In genomic region chr12:67519824-67520433, GRCh38 we compare ENCODE assay signal across 18 cellular contexts.
DNase-seq lines count a peak whose midpoint lies in the region; ATAC-seq, FAIRE-seq and TF ChIP-seq lines count a peak whose summit lies in the region.
"Had no signal": no experiment of that assay in that cellular context is flagged by ENCODE, and none has a peak within 500 bp of the region (broad histone marks: within the 10 kb centered on the region; RNA-seq: fewer than 3 reads in every experiment).

No MANE protein-coding gene starts in this region.

- H3K9me3 Mint-ChIP-seq in H9 = no peaks in the 10 kb centered on the region
- H3K9me3 Mint-ChIP-seq: activated CD4-positive, alpha-beta memory T cell treated with anti-CD3 and anti-CD28 coated beads for 36 hours; activated naive CD8-positive, alpha-beta T cell treated with anti-CD3 and anti-CD28 coated beads, Interleukin-2, amount 50 U/mL, for 24 hours; activated T-cell treated with anti-CD3 and anti-CD28 coated beads, Interleukin-2, amount 50 U/mL, for 72 hours; memory B cell; nephron had no signal

- H3K4me3 ChIP-seq in WERI-Rb-1 (ENCODE audit: low read depth, low read length) (no peak overlapping the region), keratinocyte (ENCODE audit: control insufficient read depth in 2 of 3, extremely low read depth in 1 of 3, insufficient read depth in 2 of 3, low read depth in 1 of 3, low read length in 3 of 3) (no peak overlapping the region)
- H3K4me3 ChIP-seq: cardiac muscle cell had no signal

- H2BK120ac ChIP-seq in H9 (ENCODE audit: low read depth, low read length, poor library complexity, severe bottlenecking) = no peak overlapping the region

- H3K79me1 ChIP-seq in H9 (ENCODE audit: insufficient read depth, low read depth, low read length, poor library complexity, severe bottlenecking) = no peaks in the 10 kb centered on the region

- H2BK15ac ChIP-seq in H9 (ENCODE audit: low read depth, low read length) = no peak overlapping the region

- no peak overlapping the region for H4K91ac ChIP-seq in H9 (ENCODE audit: insufficient read length, low read depth, low read length)

- H3K27me3 Mint-ChIP-seq in H9 (ENCODE audit: low read depth) = no peaks in the 10 kb centered on the region; the same call in 1 of the 2 replicates
- H3K27me3 Mint-ChIP-seq: activated CD4-positive, alpha-beta memory T cell treated with anti-CD3 and anti-CD28 coated beads for 36 hours; activated naive CD8-positive, alpha-beta T cell treated with anti-CD3 and anti-CD28 coated beads, Interleukin-2, amount 50 U/mL, for 24 hours; memory B cell had no signal

- H2AK5ac ChIP-seq in H9 (ENCODE audit: insufficient read length, low read length) = no peak overlapping the region

- DNase-seq in H9 = peak; percentile 89
- DNase-seq in NCI-H2029 treated with DMSO at 0.1 percent for 48 hours (lab: John Stamatoyannopoulos, UW) = peak; percentile 67
- peak; percentile 11 for DNase-seq in WERI-Rb-1
- no peak for DNase-seq in keratinocyte (ENCODE audit: low read depth, low spot score)
- DNase-seq in GM19238 (ENCODE audit: insufficient read length, low spot score) = no peak
- DNase-seq in NCI-H1436 (lab: John Stamatoyannopoulos, UW) = no peak
- DNase-seq in head of caudate nucleus = no peak
- DNase-seq: activated CD4-positive, alpha-beta memory T cell treated with anti-CD3 and anti-CD28 coated beads for 36 hours; activated naive CD8-positive, alpha-beta T cell treated with anti-CD3 and anti-CD28 coated beads, Interleukin-2, amount 50 U/mL, for 24 hours; activated T-cell treated with anti-CD3 and anti-CD28 coated beads, Interleukin-2, amount 50 U/mL, for 72 hours; effector memory CD4-positive, alpha-beta T cell; OCI-M1 had no signal

- H3K4me3 Mint-ChIP-seq in H9 = no peak overlapping the region; a peak in 1 of 5 replicates
- H3K4me3 Mint-ChIP-seq: activated CD4-positive, alpha-beta memory T cell treated with anti-CD3 and anti-CD28 coated beads for 36 hours; activated naive CD8-positive, alpha-beta T cell treated with anti-CD3 and anti-CD28 coated beads, Interleukin-2, amount 50 U/mL, for 24 hours; activated T-cell treated with anti-CD3 and anti-CD28 coated beads, Interleukin-2, amount 50 U/mL, for 72 hours; memory B cell; nephron had no signal

- no peaks in the 10 kb centered on the region for H3K36me3 Mint-ChIP-seq in H9 (ENCODE audit: insufficient read depth in 1 of 3, low read depth in 3 of 3)
- H3K36me3 Mint-ChIP-seq: activated CD4-positive, alpha-beta memory T cell treated with anti-CD3 and anti-CD28 coated beads for 36 hours; memory B cell had no signal

- no peak overlapping the region for H2AFZ ChIP-seq in H9 (ENCODE audit: low read length)
- H2AFZ ChIP-seq in keratinocyte (ENCODE audit: control insufficient read depth, low read length) = no peak overlapping the region

- intact Hi-C loops in head of caudate nucleus (cut with DNase I) = no loop called here

- no peak for TF ChIP-seq CTCF in H9 (conservative IDR thresholded peaks at IDR 0.05)
- no peak for TF ChIP-seq CTCF in WERI-Rb-1 (IDR thresholded peaks at IDR 0.05; ENCODE audit: low read depth, low read length)
- TF ChIP-seq CTCF in keratinocyte (optimal IDR thresholded peaks at IDR 0.05 in 1 of 3, IDR thresholded peaks at IDR 0.05 in 1 of 3, conservative IDR thresholded peaks at IDR 0.05 in 1 of 3; ENCODE audit: extremely low read depth in 1 of 3, insufficient read depth in 2 of 3, low read length in 3 of 3) = no peak

- H3K18ac ChIP-seq in H9 (ENCODE audit: insufficient read length, low read depth, low read length) = no peak overlapping the region

- no peak for FAIRE-seq in keratinocyte (lab: Jason Lieb, UNC)

- H3K79me2 ChIP-seq in H9 (ENCODE audit: insufficient read depth, low read length) (no peaks in the 10 kb centered on the region), keratinocyte (ENCODE audit: control insufficient read depth, insufficient read depth, low read length) (no peaks in the 10 kb centered on the region)

- H3K27me3 ChIP-seq in H9 (ENCODE audit: insufficient read depth, low read length) (no peaks in the 10 kb centered on the region), WERI-Rb-1 (ENCODE audit: insufficient read depth, low read depth, severe bottlenecking) (no peaks in the 10 kb centered on the region), keratinocyte (ENCODE audit: control insufficient read depth, extremely low read depth, insufficient read depth, low read length) (no peaks in the 10 kb centered on the region)
- H3K27me3 ChIP-seq: cardiac muscle cell had no signal

- no peak overlapping the region for H3K4ac ChIP-seq in H9 (ENCODE audit: low read depth, low read length)

- H2BK20ac ChIP-seq in H9 (ENCODE audit: low read depth, low read length, poor library complexity, severe bottlenecking) = no peak overlapping the region

- ATAC-seq in GM21447 (IDR thresholded peaks at IDR 0.05; ENCODE audit: unreplicated experiment) = no peak
- ATAC-seq: activated naive CD8-positive, alpha-beta T cell treated with anti-CD3 and anti-CD28 coated beads, Interleukin-2, amount 50 U/mL, for 24 hours; activated T-cell treated with anti-CD3 and anti-CD28 coated beads, Interleukin-2, amount 50 U/mL, for 72 hours; SK-N-SH treated with all-trans-retinoic acid at 6 μM for 48 hours had no signal

- H2BK12ac ChIP-seq in H9 (ENCODE audit: insufficient read length, low read depth, low read length) = no peak overlapping the region

- H3K9ac ChIP-seq in H9 (ENCODE audit: extremely low read depth, insufficient read length, low read length) (no peak overlapping the region), keratinocyte (ENCODE audit: control insufficient read depth, extremely low read depth, insufficient read depth, low read length) (no peak overlapping the region)

- no peak overlapping the region for H3K23ac ChIP-seq in H9 (ENCODE audit: insufficient read length, low read depth, low read length)

- H4K5ac ChIP-seq in H9 (ENCODE audit: insufficient read length, low read depth, low read length) = no peak overlapping the region

- H3K14ac ChIP-seq in H9 (ENCODE audit: insufficient read depth, low read length) = no peak overlapping the region

- H3K27ac ChIP-seq in H9 (ENCODE audit: insufficient read length, low read depth, low read length) (no peak overlapping the region), WERI-Rb-1 (no peak overlapping the region), keratinocyte (ENCODE audit: control insufficient read depth, insufficient read depth, low read length) (no peak overlapping the region)
- H3K27ac ChIP-seq: cardiac muscle cell had no signal

- H2BK5ac ChIP-seq in H9 (ENCODE audit: insufficient read length, low read length) = no peak overlapping the region

- no CpG with 5 or more reads among the region's 5 CpGs for WGBS in H9 (ENCODE audit: extremely low coverage, insufficient read length, low lambda C conversion rate)

- H3K9me3 ChIP-seq in H9 (ENCODE audit: control insufficient read depth, low read depth, low read length) (no peaks in the 10 kb centered on the region), WERI-Rb-1 (ENCODE audit: severe bottlenecking) (no peaks in the 10 kb centered on the region), keratinocyte (ENCODE audit: control insufficient read depth, low read depth, low read length) (no peaks in the 10 kb centered on the region)
- H3K9me3 ChIP-seq: Caco-2 had no signal

- H4K20me1 ChIP-seq in H9 (ENCODE audit: control insufficient read depth, insufficient read depth, insufficient read length) (no peaks in the 10 kb centered on the region), keratinocyte (ENCODE audit: control insufficient read depth, extremely low read depth, insufficient read depth, low read length) (no peaks in the 10 kb centered on the region)

- dilution Hi-C loops in keratinocyte (cut with MboI; ENCODE audit: extremely low pct_ligation_motif_present, low sequenced_read_pairs) = no loop called here

- no peak overlapping the region for H3T11ph ChIP-seq in H9 (ENCODE audit: low read length)

- peaks cover 50 to 66% of the 10 kb centered on the region in 2 experiments for H3K4me1 Mint-ChIP-seq in H9

- no peak overlapping the region for H3K56ac ChIP-seq in H9 (ENCODE audit: insufficient read length, low read depth, low read length)

- H3K4me2 ChIP-seq in H9 (ENCODE audit: insufficient read depth, insufficient read length, low read length) (peak overlapping the region; percentile 5), keratinocyte (ENCODE audit: control insufficient read depth, extremely low read depth, insufficient read depth, low read depth, low read length) (peak overlapping the region; percentile 11)

- no peaks in the 10 kb centered on the region for H3K36me3 ChIP-seq in WERI-Rb-1
- no peaks in the 10 kb centered on the region for H3K36me3 ChIP-seq in keratinocyte (ENCODE audit: control insufficient read depth in 2 of 2, extremely low read depth in 1 of 2, insufficient read depth in 2 of 2, low read length in 2 of 2)
- H3K36me3 ChIP-seq: cardiac muscle cell had no signal

- H3K23me2 ChIP-seq in H9 (ENCODE audit: insufficient read length, low read depth, low read length, poor library complexity, severe bottlenecking) = no peaks in the 10 kb centered on the region

- H4K8ac ChIP-seq in H9 (replicated peaks; ENCODE audit: insufficient read length, low read depth, low read length) = no peak overlapping the region

- H3K4me1 ChIP-seq in H9 (ENCODE audit: insufficient read depth, low read length) (peaks cover 5% of the 10 kb centered on the region; the same call in 1 of the 2 replicates), keratinocyte (ENCODE audit: control insufficient read depth, extremely low read depth, insufficient read depth, low read length) (peaks cover 9% of the 10 kb centered on the region)
- H3K4me1 ChIP-seq: Caco-2 had no signal

- no peaks in the 10 kb centered on the region for H3K9me1 ChIP-seq in keratinocyte (ENCODE audit: control insufficient read depth, extremely low read depth, insufficient read depth, low read length)

- peak overlapping the region in 1 of 3 experiments; percentile 27; a peak in 2 of 7 replicates for H3K27ac Mint-ChIP-seq in H9
- H3K27ac Mint-ChIP-seq: activated CD4-positive, alpha-beta memory T cell treated with anti-CD3 and anti-CD28 coated beads for 36 hours; activated naive CD8-positive, alpha-beta T cell treated with anti-CD3 and anti-CD28 coated beads, Interleukin-2, amount 50 U/mL, for 24 hours; activated T-cell treated with anti-CD3 and anti-CD28 coated beads, Interleukin-2, amount 50 U/mL, for 72 hours; memory B cell; nephron had no signal

Comparison
In these comparisons a context has a peak if more than half of its experiments do, and no peak if none do; other contexts are left out.
1. DNase-seq: peak in H9 (single experiment), NCI-H2029 treated with DMSO at 0.1 percent for 48 hours (single experiment) and WERI-Rb-1 (single experiment); none in keratinocyte (single experiment), GM19238 (single experiment), NCI-H1436 (single experiment) and head of caudate nucleus (0 of 42).